In the genomic region with DNA sequence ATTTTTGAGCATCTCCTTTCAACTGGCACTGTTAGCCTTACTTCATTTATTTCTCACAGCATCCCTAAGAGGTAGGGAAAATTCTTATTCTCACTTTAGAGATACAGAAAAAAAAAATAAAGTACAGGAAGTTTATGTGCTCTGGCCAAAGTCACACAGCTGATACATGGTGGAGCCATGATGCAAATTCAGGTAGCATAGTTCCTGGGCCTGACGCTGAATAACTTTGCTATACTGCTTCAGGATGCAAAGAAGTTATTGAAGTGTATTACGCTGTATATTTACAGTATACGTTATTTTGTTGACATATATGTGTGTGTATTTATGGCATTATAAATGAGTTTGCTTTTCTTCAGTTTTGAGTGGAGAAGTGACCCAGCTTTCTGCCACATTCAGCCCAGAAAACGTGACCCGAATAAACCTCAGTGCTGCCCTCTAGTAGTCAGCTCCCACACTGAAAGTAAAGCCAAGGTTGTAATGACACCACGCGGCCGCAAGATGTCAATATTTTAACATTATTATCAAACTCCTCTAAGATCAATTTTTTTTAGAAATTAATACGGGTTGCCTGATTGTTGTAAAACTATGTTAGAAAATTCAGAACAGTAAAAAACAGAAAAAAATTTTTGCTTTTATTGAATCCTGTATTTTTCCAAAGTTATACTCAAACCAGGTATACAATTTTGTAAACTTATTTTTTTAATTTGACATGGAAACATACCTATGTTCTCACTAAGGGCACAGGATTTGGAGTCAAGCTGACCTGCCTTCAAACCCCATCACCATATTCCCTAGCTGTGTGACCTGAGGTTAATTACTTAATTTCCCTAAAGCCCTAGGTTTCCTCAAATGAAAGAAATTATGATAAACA, we compare ENCODE assay signal across 8 cellular contexts. TPM values are rescaled to one million over a fixed set of nuclear protein-coding genes. Genes with fewer than 3 reads are reported as not detected.
DNase-seq lines count a peak whose midpoint lies in the region; ATAC-seq and TF ChIP-seq lines count a peak whose summit lies in the region.

No MANE protein-coding gene starts in this region.

- ATAC-seq in HG02763 (IDR thresholded peaks at IDR 0.05; ENCODE audit: unreplicated experiment): peak; percentile 78
- no peak for ATAC-seq in WTC11
- no peak for ATAC-seq in HG03442 (IDR thresholded peaks at IDR 0.05; ENCODE audit: unreplicated experiment)

- TF ChIP-seq CTCF in GM10266 (IDR thresholded peaks at IDR 0.05; ENCODE audit: control insufficient read depth, insufficient read depth, low read depth, missing control alignments): peak; percentile 80
- TF ChIP-seq CTCF in WTC11 (IDR thresholded peaks at IDR 0.05): peak; percentile 72

- H3K27me3 Mint-ChIP-seq in WTC11 (ENCODE audit: low read depth): no peaks in the 10 kb centered on the region

- no peak overlapping the region for H3K4me3 Mint-ChIP-seq in WTC11

- CTCF ChIA-PET in WTC11 (lab: Charles Lee): interaction anchor here (0.6 to 3.7 kb wide), 23 partner anchors 8 to 786 kb away, joined by 3 to 79 read pairs (median 4); partner anchors contain the start of genes KCNE5 and NXT2

- no peaks in the 10 kb centered on the region for H3K4me1 Mint-ChIP-seq in WTC11

- H3K36me3 Mint-ChIP-seq in WTC11: no peaks in the 10 kb centered on the region

- no peaks in the 10 kb centered on the region for H3K9me3 Mint-ChIP-seq in WTC11

- no peak overlapping the region for H3K27ac Mint-ChIP-seq in WTC11

- POLR2A ChIA-PET in WTC11 (lab: Charles Lee): no interaction called here

- DNase-seq in GM10266 (ENCODE audit: extremely low spot score): peak; percentile 18
- peak; percentile 39 for DNase-seq in NCI-H2171 (lab: John Stamatoyannopoulos, UW)
- DNase-seq in WTC11 (ENCODE audit: low spot score): peak; percentile 33
- peak; percentile 57 for DNase-seq in cerebellar cortex (ENCODE audit: low spot score)
- peak; percentile 71 for DNase-seq in left kidney (ENCODE audit: low read depth, low spot score)
- peak; percentile 13 to 31 for DNase-seq in stimulated activated CD4-positive, alpha-beta T cell treated with anti-CD3 and anti-CD28 coated beads, Interleukin-4, amount 100 ng/mL, for 48 hours (ENCODE audit: low read depth in 2 of 2)

TF ChIP-seq in WTC11, 78 proteins besides CTCF, POLR2A, EP300 and RAD21:
- TF ChIP-seq, protein P1, sequence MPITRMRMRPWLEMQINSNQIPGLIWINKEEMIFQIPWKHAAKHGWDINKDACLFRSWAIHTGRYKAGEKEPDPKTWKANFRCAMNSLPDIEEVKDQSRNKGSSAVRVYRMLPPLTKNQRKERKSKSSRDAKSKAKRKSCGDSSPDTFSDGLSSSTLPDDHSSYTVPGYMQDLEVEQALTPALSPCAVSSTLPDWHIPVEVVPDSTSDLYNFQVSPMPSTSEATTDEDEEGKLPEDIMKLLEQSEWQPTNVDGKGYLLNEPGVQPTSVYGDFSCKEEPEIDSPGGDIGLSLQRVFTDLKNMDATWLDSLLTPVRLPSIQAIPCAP (CRISPR knock-in tag; IDR thresholded peaks at IDR 0.05): no peak
- TF ChIP-seq, protein P2, sequence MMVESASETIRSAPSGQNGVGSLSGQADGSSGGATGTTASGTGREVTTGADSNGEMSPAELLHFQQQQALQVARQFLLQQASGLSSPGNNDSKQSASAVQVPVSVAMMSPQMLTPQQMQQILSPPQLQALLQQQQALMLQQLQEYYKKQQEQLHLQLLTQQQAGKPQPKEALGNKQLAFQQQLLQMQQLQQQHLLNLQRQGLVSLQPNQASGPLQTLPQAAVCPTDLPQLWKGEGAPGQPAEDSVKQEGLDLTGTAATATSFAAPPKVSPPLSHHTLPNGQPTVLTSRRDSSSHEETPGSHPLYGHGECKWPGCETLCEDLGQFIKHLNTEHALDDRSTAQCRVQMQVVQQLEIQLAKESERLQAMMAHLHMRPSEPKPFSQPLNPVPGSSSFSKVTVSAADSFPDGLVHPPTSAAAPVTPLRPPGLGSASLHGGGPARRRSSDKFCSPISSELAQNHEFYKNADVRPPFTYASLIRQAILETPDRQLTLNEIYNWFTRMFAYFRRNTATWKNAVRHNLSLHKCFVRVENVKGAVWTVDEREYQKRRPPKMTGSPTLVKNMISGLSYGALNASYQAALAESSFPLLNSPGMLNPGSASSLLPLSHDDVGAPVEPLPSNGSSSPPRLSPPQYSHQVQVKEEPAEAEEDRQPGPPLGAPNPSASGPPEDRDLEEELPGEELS (CRISPR knock-in tag; IDR thresholded peaks at IDR 0.05): no peak

RNA-seq across cellular contexts. Expression of gene GUCY2F, which starts 3.8 kb away (rescaled TPM):
- 0.09 TPM in 1 of 3 replicates, not detected in the others for total RNA-seq in WTC11 (2021)

RNA-seq across cellular contexts. Expression of gene NXT2, which starts 50.9 kb away (rescaled TPM):
- total RNA-seq in WTC11 (2021): 9.9 to 10.4 TPM (median 10.4 TPM) in 3 replicates

Comparison
In these comparisons a context has a peak if more than half of its experiments do, and no peak if none do; other contexts are left out.
1. DNase-seq: peak in every context shown above with its lines; median percentile 71 in left kidney; 57 in cerebellar cortex; 39 in NCI-H2171; 33 in WTC11; 22 in stimulated activated CD4-positive, alpha-beta T cell treated with anti-CD3 and anti-CD28 coated beads, Interleukin-4, amount 100 ng/mL, for 48 hours; 18 in GM10266.